1 cellular context compared by ENCODE assay signal in genomic region chr11:78079232-78080083, GRCh38.
TF ChIP-seq lines count a peak whose summit lies in the region.

TSS of gene NDUFC2 (minus strand) at chr11:78079862. CDS start at chr11:78079744, 118 bp downstream.

TF ChIP-seq in WTC11, 78 proteins besides CTCF, POLR2A, EP300 and RAD21 (continued from another document and continues in another):
- TF ChIP-seq E2F4 (CRISPR knock-in tag; IDR thresholded peaks at IDR 0.05; ENCODE audit: borderline replicate concordance, low read depth), result peak; percentile 64; the same call in 1 of the 2 replicates
- TF ChIP-seq ZMAT4 (CRISPR knock-in tag; IDR thresholded peaks at IDR 0.05), result no peak
- no peak for TF ChIP-seq ZNF671 (CRISPR knock-in tag; IDR thresholded peaks at IDR 0.05)
- no peak for TF ChIP-seq ZNF138 (CRISPR knock-in tag; conservative IDR thresholded peaks at IDR 0.05)
- no peak for TF ChIP-seq NFATC4 (CRISPR knock-in tag; IDR thresholded peaks at IDR 0.05)
- TF ChIP-seq JAZF1 (CRISPR knock-in tag; IDR thresholded peaks at IDR 0.05), result no peak
- TF ChIP-seq EMX1 (CRISPR knock-in tag; IDR thresholded peaks at IDR 0.05), result no peak
- no peak for TF ChIP-seq NFYB (CRISPR knock-in tag; conservative IDR thresholded peaks at IDR 0.05; ENCODE audit: low read depth)
- TF ChIP-seq ZSCAN18 (CRISPR knock-in tag; IDR thresholded peaks at IDR 0.05), result no peak
- no peak for TF ChIP-seq PRRX2 (CRISPR knock-in tag; IDR thresholded peaks at IDR 0.05)
- no peak for TF ChIP-seq SOX15 (CRISPR knock-in tag; IDR thresholded peaks at IDR 0.05)
- peak; percentile 62; the same call in 1 of the 2 replicates for TF ChIP-seq USF1 (CRISPR knock-in tag; IDR thresholded peaks at IDR 0.05)
- no peak for TF ChIP-seq ZNF232 (CRISPR knock-in tag; IDR thresholded peaks at IDR 0.05)
- TF ChIP-seq ZNF532 (CRISPR knock-in tag; IDR thresholded peaks at IDR 0.05; ENCODE audit: borderline replicate concordance), result no peak
- TF ChIP-seq E2F1 (CRISPR knock-in tag; IDR thresholded peaks at IDR 0.05), result no peak; the same call in 1 of the 2 replicates
- TF ChIP-seq ZNF317 (CRISPR knock-in tag; IDR thresholded peaks at IDR 0.05; ENCODE audit: borderline replicate concordance, low read depth), result 0 out of 2 replicates have a peak, but pooled peaks have one; percentile 32
- no peak for TF ChIP-seq MXD4 (CRISPR knock-in tag; IDR thresholded peaks at IDR 0.05; ENCODE audit: borderline replicate concordance)
- TF ChIP-seq ZNF281 (CRISPR knock-in tag; IDR thresholded peaks at IDR 0.05), result no peak
- TF ChIP-seq SMAD4 (CRISPR knock-in tag; IDR thresholded peaks at IDR 0.05), result no peak
- no peak for TF ChIP-seq NR3C1 (CRISPR knock-in tag; conservative IDR thresholded peaks at IDR 0.05; ENCODE audit: low read depth)
- no peak for TF ChIP-seq CBFB (CRISPR knock-in tag; IDR thresholded peaks at IDR 0.05; ENCODE audit: low read depth)
- TF ChIP-seq KAT7 (CRISPR knock-in tag; IDR thresholded peaks at IDR 0.05; ENCODE audit: borderline replicate concordance), result peak; percentile 91
- TF ChIP-seq SMAD3 (CRISPR knock-in tag; IDR thresholded peaks at IDR 0.05; ENCODE audit: borderline replicate concordance), result peak; percentile 55; the same call in 1 of the 2 replicates
- no peak for TF ChIP-seq GTF2I (CRISPR knock-in tag; conservative IDR thresholded peaks at IDR 0.05)
- no peak for TF ChIP-seq ZBTB21 (CRISPR knock-in tag; IDR thresholded peaks at IDR 0.05; ENCODE audit: borderline replicate concordance)
- 0 out of 2 replicates have a peak, but pooled peaks have one; percentile 62 for TF ChIP-seq MLX (CRISPR knock-in tag; IDR thresholded peaks at IDR 0.05)
- TF ChIP-seq FOXP1 (CRISPR knock-in tag; IDR thresholded peaks at IDR 0.05; ENCODE audit: borderline replicate concordance), result peak; percentile 91
- no peak for TF ChIP-seq ATF2 (CRISPR knock-in tag; IDR thresholded peaks at IDR 0.05; ENCODE audit: borderline replicate concordance, low read depth)
- no peak for TF ChIP-seq ZBTB43 (CRISPR knock-in tag; IDR thresholded peaks at IDR 0.05)
- no peak for TF ChIP-seq JUN (CRISPR knock-in tag; IDR thresholded peaks at IDR 0.05)
- TF ChIP-seq ZNF423 (CRISPR knock-in tag; IDR thresholded peaks at IDR 0.05), result no peak
- 0 out of 2 replicates have a peak, but pooled peaks have one; percentile 26 for TF ChIP-seq NR1H2 (CRISPR knock-in tag; IDR thresholded peaks at IDR 0.05)
- no peak for TF ChIP-seq ELF4 (CRISPR knock-in tag; IDR thresholded peaks at IDR 0.05; ENCODE audit: low read depth)
- TF ChIP-seq HMGXB4 (CRISPR knock-in tag; IDR thresholded peaks at IDR 0.05), result peak; percentile 96
- TF ChIP-seq ZNF121 (CRISPR knock-in tag; IDR thresholded peaks at IDR 0.05), result no peak
- peak; percentile 76; the same call in 1 of the 2 replicates for TF ChIP-seq E2F5 (CRISPR knock-in tag; IDR thresholded peaks at IDR 0.05)
- 0 out of 2 replicates have a peak, but pooled peaks have one; percentile 18 for TF ChIP-seq ATF6 (CRISPR knock-in tag; IDR thresholded peaks at IDR 0.05)
